ENCODE assay signal across 5 cellular contexts in the genomic region with DNA sequence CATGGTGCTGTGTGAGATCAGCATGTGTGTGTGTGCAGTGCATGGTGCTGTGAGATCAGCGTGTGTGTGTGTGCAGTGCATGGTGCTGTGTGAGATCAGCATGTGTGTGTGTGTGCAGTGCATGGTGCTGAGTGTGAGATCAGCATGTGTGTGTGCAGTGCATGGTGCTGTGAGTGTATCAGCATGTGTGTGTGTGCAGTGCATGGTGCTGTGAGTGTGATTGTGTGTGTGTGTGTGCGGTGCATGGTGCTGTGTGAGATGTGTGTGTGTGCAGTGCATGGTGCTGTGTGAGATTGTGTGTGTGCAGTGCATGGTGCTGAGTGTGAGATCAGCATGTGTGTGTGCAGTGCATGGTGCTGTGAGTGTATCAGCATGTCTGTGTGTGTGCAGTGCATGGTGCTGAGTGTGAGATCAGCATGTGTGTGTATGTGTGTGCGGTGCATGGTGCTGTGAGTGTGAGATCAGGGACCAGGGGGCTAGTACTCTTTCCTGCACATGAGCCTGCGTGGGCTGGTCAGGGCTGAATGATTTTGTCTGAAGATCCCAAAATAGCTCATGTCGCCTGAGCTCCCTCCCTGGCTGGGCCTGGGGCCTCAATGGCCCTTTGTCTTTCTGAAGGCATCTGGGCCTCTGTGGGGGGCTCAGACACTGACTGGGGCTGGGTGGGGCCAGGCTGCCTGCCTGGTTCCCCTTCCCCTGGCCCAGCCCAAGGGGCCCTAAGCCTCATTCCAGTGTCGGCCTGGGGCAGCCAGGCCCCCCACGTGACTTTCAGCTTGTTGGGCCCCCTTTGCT. TPM values are rescaled to one million over a fixed set of nuclear protein-coding genes. Genes with fewer than 3 reads are reported as not detected.
"Had no signal": no experiment of that assay in that cellular context is flagged by ENCODE, and none has a peak within 500 bp of the region (broad histone marks: within the 10 kb centered on the region; RNA-seq: fewer than 3 reads in every experiment).

No MANE protein-coding gene starts in this region.

RNA-seq across cellular contexts. Expression of a gene that starts 31.2 kb away (rescaled TPM):
- total RNA-seq: naive thymus-derived CD8-positive, alpha-beta T cell had no signal

RNA-seq across cellular contexts. Expression of a gene that starts 43.0 kb away (rescaled TPM):
- total RNA-seq: activated T-helper 2 cell treated with anti-CD3 and anti-CD28 coated beads, Interferon-gamma antibody, Interleukin-2, Interleukin-4, amounts not matched to agents 10 μg/mL and 5 μg/mL and 100 μg/mL, durations not matched to agents 14 hours and 24 hours and 36 hours; naive thymus-derived CD8-positive, alpha-beta T cell; progenitor cell of endocrine pancreas had no signal
- polyA plus RNA-seq: naive thymus-derived CD8-positive, alpha-beta T cell had no signal

RNA-seq across cellular contexts. Expression of a gene that starts 49.2 kb away (rescaled TPM):
- total RNA-seq: activated T-helper 2 cell treated with anti-CD3 and anti-CD28 coated beads, Interferon-gamma antibody, Interleukin-2, Interleukin-4, amounts not matched to agents 10 μg/mL and 5 μg/mL and 100 μg/mL, durations not matched to agents 14 hours and 24 hours and 36 hours; epithelial cell of proximal tubule; naive thymus-derived CD8-positive, alpha-beta T cell; progenitor cell of endocrine pancreas; smooth muscle cell had no signal
- polyA plus RNA-seq: naive thymus-derived CD8-positive, alpha-beta T cell had no signal
